Comparison of ENCODE assay signal across 14 cellular contexts in genomic region chr1:200043330-200043668, GRCh38. TPM values are rescaled to one million over a fixed set of nuclear protein-coding genes. Genes with fewer than 3 reads are reported as not detected.
DNase-seq lines count a peak whose midpoint lies in the region; ATAC-seq and TF ChIP-seq lines count a peak whose summit lies in the region.
"Had no signal": no experiment of that assay in that cellular context is flagged by ENCODE, and none has a peak within 500 bp of the region (broad histone marks: within the 10 kb centered on the region; RNA-seq: fewer than 3 reads in every experiment).

No MANE protein-coding gene starts in this region.

- TF ChIP-seq CTCF in MM.1S (IDR thresholded peaks at IDR 0.05; ENCODE audit: low read length) (no peak), endodermal cell (conservative IDR thresholded peaks at IDR 0.05) (no peak), osteocyte (IDR thresholded peaks at IDR 0.05) (no peak)

- no peaks in the 10 kb centered on the region for H3K36me3 ChIP-seq in CD4-positive, CD25-positive, alpha-beta regulatory T cell (ENCODE audit: control insufficient read depth, insufficient read depth, low read length)
- H3K36me3 ChIP-seq in MM.1S (replicated peaks; ENCODE audit: insufficient read depth, low read length) (no peaks in the 10 kb centered on the region), endodermal cell (ENCODE audit: control insufficient read depth, insufficient read depth, low read length) (no peaks in the 10 kb centered on the region)

- no peaks in the 10 kb centered on the region for H3K9me2 ChIP-seq in MM.1S (replicated peaks; ENCODE audit: insufficient read depth, low read length)

- H3K9me3 ChIP-seq in CD4-positive, CD25-positive, alpha-beta regulatory T cell (ENCODE audit: control insufficient read depth in 2 of 2, low read length in 2 of 2) = no peaks in the 10 kb centered on the region
- no peaks in the 10 kb centered on the region for H3K9me3 ChIP-seq in MM.1S (replicated peaks; ENCODE audit: insufficient read depth, low read length)
- no peaks in the 10 kb centered on the region for H3K9me3 ChIP-seq in endodermal cell (ENCODE audit: control insufficient read depth, low read length)
- H3K9me3 ChIP-seq: testis had no signal

- no peak for DNase-seq in CD4-positive, CD25-positive, alpha-beta regulatory T cell
- DNase-seq in MM.1S = no peak
- no peak for DNase-seq in endodermal cell
- DNase-seq in osteocyte (ENCODE audit: extremely low spot score, unreplicated experiment) = no peak
- DNase-seq in SHP77 treated with DMSO at 0.1 percent for 48 hours (lab: John Stamatoyannopoulos, UW) = no peak
- DNase-seq in NCI-H69 (lab: John Stamatoyannopoulos, UW) = no peak
- DNase-seq in NCI-H1105 treated with DMSO at 0.1 percent for 48 hours (lab: John Stamatoyannopoulos, UW) = no peak
- no peak for DNase-seq in NCI-H748 (lab: John Stamatoyannopoulos, UW; ENCODE audit: unreplicated experiment)
- DNase-seq: activated CD8-positive, alpha-beta memory T cell treated with anti-CD3 and anti-CD28 coated beads, Interleukin-2, amount 50 U/mL, for 4 hours; DMS 273 treated with DMSO at 0.1 percent for 48 hours; HCEC 1CT; NCI-H1694 treated with DMSO at 0.1 percent for 48 hours; testis had no signal

- H3K36me3 Mint-ChIP-seq in CD4-positive, CD25-positive, alpha-beta regulatory T cell = no peaks in the 10 kb centered on the region
- H3K36me3 Mint-ChIP-seq in endodermal cell (ENCODE audit: low read depth) (no peaks in the 10 kb centered on the region), osteocyte (ENCODE audit: unreplicated experiment) (no peaks in the 10 kb centered on the region)

- H3K9me3 Mint-ChIP-seq in CD4-positive, CD25-positive, alpha-beta regulatory T cell = peaks cover 0 to 3% (median 0%) of the 10 kb centered on the region in 7 donors
- H3K9me3 Mint-ChIP-seq in endodermal cell (no peaks in the 10 kb centered on the region), osteocyte (ENCODE audit: unreplicated experiment) (no peaks in the 10 kb centered on the region)

- WGBS in endodermal cell (ENCODE audit: insufficient coverage in 1 of 2, insufficient read length in 1 of 2), 2 experiments = 17% methylated on average over 3 of the region's 3 CpGs; no CpG with 5 or more reads in 1 of the 2 experiments

- H4K20me1 ChIP-seq in MM.1S (ENCODE audit: insufficient read depth, low read length) = no peaks in the 10 kb centered on the region

- no peak for ATAC-seq in CD4-positive, CD25-positive, alpha-beta regulatory T cell (ENCODE audit: low read depth in 2 of 2)

- no peak overlapping the region for H2AFZ ChIP-seq in MM.1S (ENCODE audit: low read length)

- H3K27ac Mint-ChIP-seq in CD4-positive, CD25-positive, alpha-beta regulatory T cell = no peak overlapping the region
- H3K27ac Mint-ChIP-seq in endodermal cell (no peak overlapping the region), osteocyte (ENCODE audit: unreplicated experiment) (no peak overlapping the region)

- H3K4me1 ChIP-seq in CD4-positive, CD25-positive, alpha-beta regulatory T cell (ENCODE audit: control insufficient read depth, insufficient read depth, low read length, poor library complexity, severe bottlenecking) = peaks cover 36% of the 10 kb centered on the region
- H3K4me1 ChIP-seq in MM.1S (ENCODE audit: low read length) (peaks cover 3% of the 10 kb centered on the region; the same call in 1 of the 2 replicates), endodermal cell (ENCODE audit: control insufficient read depth, insufficient read depth, low read length) (peaks cover 4% of the 10 kb centered on the region)
- H3K4me1 ChIP-seq: testis had no signal

- H3K9ac ChIP-seq in MM.1S (ENCODE audit: low read length) (no peak overlapping the region), endodermal cell (ENCODE audit: extremely low read depth, low read length, poor library complexity, severe bottlenecking) (no peak overlapping the region)

- H3K4me1 Mint-ChIP-seq in CD4-positive, CD25-positive, alpha-beta regulatory T cell = peaks cover 7 to 38% (median 13%) of the 10 kb centered on the region in 4 donors
- peaks cover 31% of the 10 kb centered on the region for H3K4me1 Mint-ChIP-seq in endodermal cell
- H3K4me1 Mint-ChIP-seq in osteocyte (ENCODE audit: unreplicated experiment) = peaks cover 24% of the 10 kb centered on the region

- no peak overlapping the region for H3K27ac ChIP-seq in CD4-positive, CD25-positive, alpha-beta regulatory T cell (ENCODE audit: insufficient read depth, low read length, poor library complexity, severe bottlenecking)
- no peak overlapping the region for H3K27ac ChIP-seq in MM.1S (ENCODE audit: low read length)
- H3K27ac ChIP-seq in endodermal cell (ENCODE audit: low read depth, low read length) = no peak overlapping the region
- H3K27ac ChIP-seq: testis had no signal

- H3K4me3 ChIP-seq in CD4-positive, CD25-positive, alpha-beta regulatory T cell (ENCODE audit: low read depth, low read length) = peak overlapping the region; percentile 9
- no peak overlapping the region for H3K4me3 ChIP-seq in MM.1S (ENCODE audit: low read length)
- peak overlapping the region; percentile 77 for H3K4me3 ChIP-seq in endodermal cell (ENCODE audit: low read length)

- H3K27me3 Mint-ChIP-seq in CD4-positive, CD25-positive, alpha-beta regulatory T cell = peaks cover 73% of the 10 kb centered on the region
- H3K27me3 Mint-ChIP-seq in endodermal cell (ENCODE audit: insufficient read depth) (peaks cover 41% of the 10 kb centered on the region), osteocyte (ENCODE audit: unreplicated experiment) (peaks cover 75% of the 10 kb centered on the region)

- H3K27me3 ChIP-seq in CD4-positive, CD25-positive, alpha-beta regulatory T cell (ENCODE audit: control insufficient read depth, insufficient read depth, low read length) = peaks cover 42% of the 10 kb centered on the region
- H3K27me3 ChIP-seq in MM.1S (replicated peaks; ENCODE audit: insufficient read depth, low read length) = peaks cover 59% of the 10 kb centered on the region
- peaks cover 69% of the 10 kb centered on the region for H3K27me3 ChIP-seq in endodermal cell (ENCODE audit: control insufficient read depth, insufficient read depth, low read length, poor library complexity, severe bottlenecking)
- H3K27me3 ChIP-seq: testis had no signal

- peak overlapping the region in 2 of 4 donors; percentile 56 to 79 for H3K4me3 Mint-ChIP-seq in CD4-positive, CD25-positive, alpha-beta regulatory T cell
- H3K4me3 Mint-ChIP-seq in endodermal cell = peak overlapping the region; percentile 63
- peak overlapping the region; percentile 65 for H3K4me3 Mint-ChIP-seq in osteocyte (ENCODE audit: unreplicated experiment)

- H3K4me2 ChIP-seq in MM.1S (ENCODE audit: low read depth, low read length) = peak overlapping the region; percentile 36; the same call in 1 of the 2 replicates

- H3F3A ChIP-seq in MM.1S (ENCODE audit: insufficient read depth, low read length) = no peaks in the 10 kb centered on the region

- H3K79me2 ChIP-seq in MM.1S (ENCODE audit: low read length) = no peaks in the 10 kb centered on the region

RNA-seq across cellular contexts. Expression of gene NR5A2, which starts 15.8 kb away (rescaled TPM):
- not detected for total RNA-seq in CD4-positive, CD25-positive, alpha-beta regulatory T cell
- polyA plus RNA-seq in CD4-positive, CD25-positive, alpha-beta regulatory T cell = not detected
- total RNA-seq in endodermal cell = 1 to 10 TPM in 1 of 2 donors, under 1 TPM in 1; 0.62 to 1.7 TPM
- polyA plus RNA-seq in endodermal cell (2013, experiment 1 of 2) = 0.36 TPM
- 0.21 TPM for polyA plus RNA-seq in endodermal cell (2013, experiment 2 of 2)
- not detected in 2 replicates for total RNA-seq in osteocyte
- total RNA-seq: kidney epithelial cell had no signal
